8 cellular contexts compared by ENCODE assay signal in genomic region chr12:96399919-96400630, GRCh38. TPM values are rescaled to one million over a fixed set of nuclear protein-coding genes. Genes with fewer than 3 reads are reported as not detected.
DNase-seq lines count a peak whose midpoint lies in the region; ATAC-seq and TF ChIP-seq lines count a peak whose summit lies in the region.

TSS of gene CDK17 (minus strand) at chr12:96400439. CDS start at chr12:96334836, 65,603 bp downstream.

- H3K9me3 ChIP-seq in CD4-positive, alpha-beta T cell (ENCODE audit: control insufficient read depth, low read length) = no peaks in the 10 kb centered on the region
- H3K9me3 ChIP-seq in ectodermal cell (ENCODE audit: control insufficient read depth, low read length) = no peaks in the 10 kb centered on the region

- H3K27me3 Mint-ChIP-seq in CD4-positive, alpha-beta T cell = no peaks in the 10 kb centered on the region
- no peaks in the 10 kb centered on the region for H3K27me3 Mint-ChIP-seq in activated CD8-positive, alpha-beta T cell treated with anti-CD3 and anti-CD28 coated beads for 36 hours

- peak within 1 kb of the TSS; percentile 99 for H3K4me3 Mint-ChIP-seq in CD4-positive, alpha-beta T cell
- peak within 1 kb of the TSS; percentile 92 for H3K4me3 Mint-ChIP-seq in activated CD8-positive, alpha-beta T cell treated with anti-CD3 and anti-CD28 coated beads for 36 hours

- no peaks in the 10 kb centered on the region for H3K9me3 Mint-ChIP-seq in CD4-positive, alpha-beta T cell
- H3K9me3 Mint-ChIP-seq in activated CD8-positive, alpha-beta T cell treated with anti-CD3 and anti-CD28 coated beads for 36 hours = no peaks in the 10 kb centered on the region

- H3K4me3 ChIP-seq in ectodermal cell (ENCODE audit: insufficient read depth, low read depth, low read length) = peak within 1 kb of the TSS; percentile 79

- peak within 1 kb of the TSS; percentile 99 for H3K27ac ChIP-seq in CD4-positive, alpha-beta T cell (ENCODE audit: low read depth, low read length)
- peak within 1 kb of the TSS; percentile 92 for H3K27ac ChIP-seq in ectodermal cell (ENCODE audit: insufficient read depth, low read depth, low read length, poor library complexity, severe bottlenecking)

- H3K27me3 ChIP-seq in CD4-positive, alpha-beta T cell (ENCODE audit: control insufficient read depth, insufficient read depth, low read length) = no peaks in the 10 kb centered on the region
- H3K27me3 ChIP-seq in ectodermal cell (ENCODE audit: control insufficient read depth, insufficient read depth, low read length, poor library complexity, severe bottlenecking) = no peaks in the 10 kb centered on the region

- H3K36me3 ChIP-seq in ectodermal cell (ENCODE audit: control insufficient read depth, insufficient read depth, low read length) = no peaks in the 10 kb centered on the region

- peak within 1 kb of the TSS; percentile 93 for H3K27ac Mint-ChIP-seq in CD4-positive, alpha-beta T cell
- peak within 1 kb of the TSS; percentile 96 for H3K27ac Mint-ChIP-seq in activated CD8-positive, alpha-beta T cell treated with anti-CD3 and anti-CD28 coated beads for 36 hours

- H3K4me1 Mint-ChIP-seq in CD4-positive, alpha-beta T cell (ENCODE audit: low read depth) = peaks cover 50% of the 10 kb centered on the region
- H3K4me1 Mint-ChIP-seq in activated CD8-positive, alpha-beta T cell treated with anti-CD3 and anti-CD28 coated beads for 36 hours (ENCODE audit: low read depth) = peaks cover 36% of the 10 kb centered on the region

- 0% methylated on average over 112 of the region's 112 CpGs for WGBS in ectodermal cell, 2 experiments

- H3K4me1 ChIP-seq in ectodermal cell (ENCODE audit: control insufficient read depth, insufficient read depth, low read length) = peaks cover 7% of the 10 kb centered on the region

- TF ChIP-seq CTCF in CD4-positive, alpha-beta T cell (IDR thresholded peaks at IDR 0.05) = no peak
- no peak for TF ChIP-seq CTCF in activated CD8-positive, alpha-beta T cell treated with anti-CD3 and anti-CD28 coated beads for 36 hours (IDR thresholded peaks at IDR 0.05)

- peaks cover 32% of the 10 kb centered on the region for H3K36me3 Mint-ChIP-seq in CD4-positive, alpha-beta T cell (ENCODE audit: low read depth)
- H3K36me3 Mint-ChIP-seq in activated CD8-positive, alpha-beta T cell treated with anti-CD3 and anti-CD28 coated beads for 36 hours (ENCODE audit: low read depth) = peaks cover 2% of the 10 kb centered on the region

- CTCF ChIA-PET in CD4-positive, alpha-beta T cell (lab: Charles Lee) = interaction anchor here (0.7 to 4.4 kb wide), 40 partner anchors 9 to 339 kb away, joined by 3 to 49 read pairs (median 4); partner anchors contain the start of gene CFAP54
- CTCF ChIA-PET in activated CD8-positive, alpha-beta T cell treated with anti-CD3 and anti-CD28 coated beads for 36 hours (lab: Charles Lee) = interaction anchor here (0.7 to 4.4 kb wide), 31 partner anchors 11 to 222 kb away, joined by 3 to 33 read pairs (median 6); partner anchors contain the start of gene CFAP54

- POLR2A ChIA-PET in CD4-positive, alpha-beta T cell (lab: Charles Lee) = interaction anchor here (0.7 to 4.6 kb wide), 61 partner anchors 11 to 926 kb away, joined by 3 to 98 read pairs (median 6); partner anchors contain the start of genes AMDHD1, CCDC38, CFAP54 and LTA4H
- POLR2A ChIA-PET in activated CD8-positive, alpha-beta T cell treated with anti-CD3 and anti-CD28 coated beads for 36 hours (lab: Charles Lee) = interaction anchor here (0.5 to 3.8 kb wide), 42 partner anchors 9 to 852 kb away, joined by 3 to 44 read pairs (median 4); partner anchors contain the start of gene CFAP54

- intact Hi-C loops in CD4-positive, alpha-beta T cell (cut with DNase I, micrococcal nuclease) = loop anchor here (1.0 to 10.0 kb wide), 15 partner anchors 21 to 365 kb away; partner anchors contain the start of genes CFAP54 (in 1 of the 2) and LTA4H (in 1 of the 2)
- intact Hi-C loops in activated CD8-positive, alpha-beta T cell treated with anti-CD3 and anti-CD28 coated beads for 36 hours (cut with micrococcal nuclease) = loop anchor here (2.0 to 10.0 kb wide), 8 partner anchors 21 to 158 kb away; partner anchors contain the start of gene CFAP54

- DNase-seq in CD4-positive, alpha-beta T cell = peak; percentile 82 to 90 (median 87)
- DNase-seq in HK-2 (ENCODE audit: unreplicated experiment) (peak; percentile 80), NCI-H82 (lab: John Stamatoyannopoulos, UW) (peak; percentile 92), lung microvascular endothelial cell (ENCODE audit: low read depth in 2 of 2) (peak; percentile 92)
- DNase-seq in activated CD8-positive, alpha-beta T cell treated with anti-CD3 and anti-CD28 coated beads for 36 hours = peak; percentile 90
- peak; percentile 79 to 82 (median 81) for DNase-seq in stimulated activated CD4-positive, alpha-beta T cell treated with anti-CD3 and anti-CD28 coated beads, TNF-alpha, amount 100 ng/mL, for 4 hours (ENCODE audit: low read depth in 3 of 3)

- ATAC-seq in CD4-positive, alpha-beta T cell (ENCODE audit: poor library complexity) = peak; percentile 63
- ATAC-seq in GM19438 (IDR thresholded peaks at IDR 0.05; ENCODE audit: low read depth, unreplicated experiment) = peak; percentile 46
- ATAC-seq in activated CD8-positive, alpha-beta T cell treated with anti-CD3 and anti-CD28 coated beads for 36 hours = peak; percentile 66

RNA-seq across cellular contexts. Expression of gene CDK17, which starts in this region (rescaled TPM):
- total RNA-seq in CD4-positive, alpha-beta T cell = 100 to 1,000 TPM; 112 to 113 TPM
- 10 to 100 TPM; 28.4 to 29.0 TPM for total RNA-seq in activated CD8-positive, alpha-beta T cell treated with anti-CD3 and anti-CD28 coated beads for 36 hours
- 32.8 TPM for polyA plus RNA-seq in ectodermal cell (2013, experiment 1 of 4)
- polyA plus RNA-seq in ectodermal cell (2013, experiment 2 of 4) = 29.9 TPM
- 25.3 TPM for polyA plus RNA-seq in ectodermal cell (2013, experiment 3 of 4)
- polyA plus RNA-seq in ectodermal cell (2013, experiment 4 of 4) = 27.4 TPM
- 94.1 and 127 TPM in 2 replicates for total RNA-seq in lung microvascular endothelial cell

Comparison
In these comparisons a context has a peak if more than half of its experiments do, and no peak if none do; other contexts are left out.
1. Peak in every context shown above with its lines: DNase-seq, ATAC-seq, H3K4me3 ChIP-seq and H3K27ac ChIP-seq.